8 cellular contexts compared by ENCODE assay signal in genomic region chr6:98833101-98834059, GRCh38. TPM values are rescaled to one million over a fixed set of nuclear protein-coding genes. Genes with fewer than 3 reads are reported as not detected.
A peak's percentile ranks its signal among the peaks of the same experiment; 100 is the strongest.
DNase-seq lines count a peak whose midpoint lies in the region; TF ChIP-seq lines count a peak whose summit lies in the region.

No MANE protein-coding gene starts in this region.

- H3K27me3 ChIP-seq in SU-DHL-6 (ENCODE audit: low read length): no peaks in the 10 kb centered on the region
- peaks cover 87% of the 10 kb centered on the region for H3K27me3 ChIP-seq in mononuclear cell (ENCODE audit: insufficient read depth, low read length)

- H3K4me3 Mint-ChIP-seq in endothelial cell (ENCODE audit: unreplicated experiment) (peak overlapping the region; percentile 90), type B pancreatic cell (peak overlapping the region; percentile 86)

- H3K27me3 Mint-ChIP-seq in endothelial cell (ENCODE audit: unreplicated experiment) (peaks cover 37% of the 10 kb centered on the region), type B pancreatic cell (peaks cover 93% of the 10 kb centered on the region)

- DNase-seq in NCI-H1417 (lab: John Stamatoyannopoulos, UW) (peak; percentile 60 to 84 (median 82)), NCI-H1417 treated with DMSO at 0.1 percent for 48 hours (lab: John Stamatoyannopoulos, UW) (no peak), HuH-7.5 (ENCODE audit: low spot score) (peak; percentile 91), endothelial cell (ENCODE audit: low spot score) (peak; percentile 47), type B pancreatic cell (ENCODE audit: extremely low spot score, unreplicated experiment) (peak; percentile 67)
- DNase-seq in effector CD8-positive, alpha-beta T cell (lab: John Stamatoyannopoulos, UW): no peak

- H3K36me3 ChIP-seq in SU-DHL-6 (ENCODE audit: low read length): no peaks in the 10 kb centered on the region

- peak overlapping the region; percentile 97 for H2AFZ ChIP-seq in SU-DHL-6 (ENCODE audit: low read depth, low read length, severe bottlenecking)

- H3K9ac ChIP-seq in SU-DHL-6 (ENCODE audit: low read length): peak overlapping the region; percentile 31; the same call in 1 of the 2 replicates

- no peaks in the 10 kb centered on the region for H4K20me1 ChIP-seq in SU-DHL-6 (ENCODE audit: low read depth, low read length)

- H3K9me3 ChIP-seq in SU-DHL-6 (ENCODE audit: insufficient read depth, low read length) (no peaks in the 10 kb centered on the region), mononuclear cell (ENCODE audit: low read depth, low read length) (no peaks in the 10 kb centered on the region)

- TF ChIP-seq CTCF in SU-DHL-6 (IDR thresholded peaks at IDR 0.05; ENCODE audit: insufficient read depth, low read length, poor library complexity, severe bottlenecking): no peak
- TF ChIP-seq CTCF in endothelial cell (IDR thresholded peaks at IDR 0.05; ENCODE audit: unreplicated experiment): no peak
- no peak for TF ChIP-seq CTCF in type B pancreatic cell (conservative IDR thresholded peaks at IDR 0.05)

- no peaks in the 10 kb centered on the region for H3K79me2 ChIP-seq in SU-DHL-6 (ENCODE audit: insufficient read depth, low read length)

- peaks cover 34% of the 10 kb centered on the region for H3K4me1 Mint-ChIP-seq in endothelial cell (ENCODE audit: unreplicated experiment)
- peaks cover 21% of the 10 kb centered on the region for H3K4me1 Mint-ChIP-seq in type B pancreatic cell (ENCODE audit: unreplicated experiment)

- no peak overlapping the region for H3K27ac ChIP-seq in SU-DHL-6 (ENCODE audit: low read depth, low read length)

- peaks cover 43% of the 10 kb centered on the region for H3K4me1 ChIP-seq in mononuclear cell (ENCODE audit: insufficient read depth, low read length)

- H3F3A ChIP-seq in SU-DHL-6 (ENCODE audit: insufficient read depth): no peaks in the 10 kb centered on the region

- H3K27ac Mint-ChIP-seq in endothelial cell (ENCODE audit: unreplicated experiment): no peak overlapping the region
- peak overlapping the region; percentile 49 for H3K27ac Mint-ChIP-seq in type B pancreatic cell

- no peaks in the 10 kb centered on the region for H3K9me3 Mint-ChIP-seq in endothelial cell (ENCODE audit: unreplicated experiment)
- no peaks in the 10 kb centered on the region for H3K9me3 Mint-ChIP-seq in type B pancreatic cell

- H3K9me2 ChIP-seq in SU-DHL-6 (replicated peaks; ENCODE audit: insufficient read depth, low read length): no peaks in the 10 kb centered on the region

- peak overlapping the region; percentile 87 for H3K4me2 ChIP-seq in SU-DHL-6 (ENCODE audit: low read depth, low read length, poor library complexity, severe bottlenecking)

- peaks cover 6% of the 10 kb centered on the region for H3K36me3 Mint-ChIP-seq in endothelial cell (ENCODE audit: low read depth, unreplicated experiment)
- no peaks in the 10 kb centered on the region for H3K36me3 Mint-ChIP-seq in type B pancreatic cell

- H3K4me3 ChIP-seq in SU-DHL-6 (ENCODE audit: insufficient read depth, low read length, poor library complexity, severe bottlenecking): peak overlapping the region; percentile 63
- H3K4me3 ChIP-seq in mononuclear cell (ENCODE audit: low read length): peak overlapping the region; percentile 22

RNA-seq across cellular contexts. Expression of gene POU3F2, which starts 1.0 kb away (rescaled TPM):
- total RNA-seq in endothelial cell (ENCODE audit: unreplicated experiment) (0.08 TPM), mononuclear cell (under 0.01 TPM), type B pancreatic cell (ENCODE audit: low replicate concordance) (1.4 and 2.1 TPM in 2 replicates)

Comparison
In these comparisons a context has a peak if more than half of its experiments do, and no peak if none do; other contexts are left out.
1. DNase-seq: peak in NCI-H1417 (3 of 3), HuH-7.5 (single experiment), endothelial cell (single experiment) and type B pancreatic cell (single experiment); none in NCI-H1417 treated with DMSO at 0.1 percent for 48 hours (single experiment) and effector CD8-positive, alpha-beta T cell (single experiment).